In the genomic region with DNA sequence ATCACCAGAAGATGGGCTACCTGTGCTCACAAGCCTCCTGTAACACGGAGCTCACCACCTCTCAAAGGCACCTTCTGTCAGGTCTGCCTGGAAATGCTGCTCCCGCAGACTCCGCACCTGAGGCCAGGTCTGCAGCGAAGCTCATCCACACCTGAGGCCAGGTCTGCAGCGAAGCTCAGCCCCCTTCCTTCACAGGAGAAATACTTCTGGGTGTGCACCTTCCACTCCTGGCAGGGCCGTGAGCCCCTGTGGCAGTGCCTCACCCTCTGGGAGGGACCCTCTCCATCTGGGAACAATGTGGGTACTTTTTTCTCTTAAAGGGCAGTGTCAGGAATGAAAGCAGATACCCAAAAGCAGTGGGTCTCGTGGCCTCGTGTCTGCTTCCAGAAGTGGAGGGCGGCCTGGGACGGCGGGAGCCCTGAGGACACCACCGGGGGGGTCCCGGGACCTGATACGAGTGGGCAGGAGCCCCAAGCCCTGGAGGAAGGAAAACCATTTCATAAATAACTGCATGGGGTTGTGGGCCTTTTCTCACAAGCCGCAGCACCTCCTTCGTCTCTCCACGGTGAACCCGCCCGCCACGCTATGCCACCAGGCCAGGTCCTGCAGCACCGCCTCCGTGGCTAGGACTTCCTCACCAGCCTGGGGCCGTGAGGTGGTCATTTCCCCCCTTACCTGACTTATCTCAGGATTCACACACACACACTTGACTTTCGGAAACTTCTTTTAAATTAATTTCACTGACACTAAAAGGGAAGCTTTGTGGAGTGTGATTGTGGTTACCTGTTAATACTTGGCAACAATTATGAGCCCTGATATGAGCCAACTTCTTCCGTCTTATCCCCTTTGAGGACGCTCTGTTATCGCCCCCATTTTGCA, we compare ENCODE assay signal across 9 cellular contexts. TPM values are rescaled to one million over a fixed set of nuclear protein-coding genes. Genes with fewer than 3 reads are reported as not detected.
DNase-seq lines count a peak whose midpoint lies in the region; ATAC-seq and TF ChIP-seq lines count a peak whose summit lies in the region.
"Had no signal": no experiment of that assay in that cellular context is flagged by ENCODE, and none has a peak within 500 bp of the region (broad histone marks: within the 10 kb centered on the region; RNA-seq: fewer than 3 reads in every experiment).

No MANE protein-coding gene starts in this region.

- TF ChIP-seq POLR2A in gastrocnemius medialis (IDR thresholded peaks at IDR 0.05), result no peak

- no peaks in the 10 kb centered on the region for H3K9me3 Mint-ChIP-seq in T-helper 1 cell treated with Interleukin-12 subunit alpha and Interleukin-12 subunit beta and Interleukin-4 antibody, amounts not matched to agents 30 μg/mL and 1 μg/mL, for 36 hours

- H3K4me1 Mint-ChIP-seq in T-helper 1 cell treated with Interleukin-12 subunit alpha and Interleukin-12 subunit beta and Interleukin-4 antibody, amounts not matched to agents 30 μg/mL and 1 μg/mL, for 36 hours (ENCODE audit: low read depth), result peaks cover 20% of the 10 kb centered on the region

- H3K27me3 Mint-ChIP-seq in T-helper 1 cell treated with Interleukin-12 subunit alpha and Interleukin-12 subunit beta and Interleukin-4 antibody, amounts not matched to agents 30 μg/mL and 1 μg/mL, for 36 hours (ENCODE audit: low read depth), result peaks cover 24% of the 10 kb centered on the region

- H3K27me3 ChIP-seq in duodenal mucosa (ENCODE audit: control insufficient read depth in 1 of 2, insufficient read depth in 2 of 2, low read length in 2 of 2), result peaks cover 2 to 4% of the 10 kb centered on the region in 2 donors
- peaks cover 8 to 12% (median 9%) of the 10 kb centered on the region in 3 donors for H3K27me3 ChIP-seq in gastrocnemius medialis

- DNase-seq in T-helper 1 cell (no peak), NCI-H69 (lab: John Stamatoyannopoulos, UW) (peak; percentile 2), gastrocnemius medialis (no peak), islet precursor cell (no peak), NCI-H187 (lab: John Stamatoyannopoulos, UW) (no peak), posterior cingulate gyrus (no peak)
- DNase-seq: ACHN had no signal

- H3K27ac ChIP-seq in duodenal mucosa (ENCODE audit: low read depth, low read length) (no peak overlapping the region), gastrocnemius medialis (peak overlapping the region; percentile 76 to 95 (median 83))

- H3K9ac ChIP-seq in duodenal mucosa (ENCODE audit: low read depth in 1 of 2, low read length in 2 of 2), result peak overlapping the region in 1 of 2 donors; percentile 35

- H3K9me3 ChIP-seq in duodenal mucosa (ENCODE audit: control insufficient read depth in 1 of 2, low read length in 2 of 2) (no peaks in the 10 kb centered on the region), gastrocnemius medialis (no peaks in the 10 kb centered on the region)

- H3K4me3 ChIP-seq in duodenal mucosa (ENCODE audit: low read depth in 1 of 2, low read length in 2 of 2) (peak overlapping the region; percentile 60 to 68), gastrocnemius medialis (peak overlapping the region; percentile 66 to 72 (median 70))

- TF ChIP-seq CTCF in gastrocnemius medialis (IDR thresholded peaks at IDR 0.05 in 4 of 5, conservative IDR thresholded peaks at IDR 0.05 in 1 of 5), result no peak

- H3K27ac Mint-ChIP-seq in T-helper 1 cell treated with Interleukin-12 subunit alpha and Interleukin-12 subunit beta and Interleukin-4 antibody, amounts not matched to agents 30 μg/mL and 1 μg/mL, for 36 hours, result peak overlapping the region; percentile 31

- H3K4me1 ChIP-seq in duodenal mucosa (ENCODE audit: control insufficient read depth in 1 of 2, insufficient read depth in 2 of 2, low read length in 2 of 2) (peaks cover 36 to 38% of the 10 kb centered on the region in 2 donors), gastrocnemius medialis (peaks cover 6 to 24% of the 10 kb centered on the region in 2 donors)

- in situ Hi-C loops in gastrocnemius medialis (cut with MboI; ENCODE audit: low sequenced_read_pairs in 4 of 4), result no loop called here

- no peaks in the 10 kb centered on the region for H3K36me3 Mint-ChIP-seq in T-helper 1 cell treated with Interleukin-12 subunit alpha and Interleukin-12 subunit beta and Interleukin-4 antibody, amounts not matched to agents 30 μg/mL and 1 μg/mL, for 36 hours (ENCODE audit: low read depth)

- intact Hi-C loops in gastrocnemius medialis (cut with DNase I; ENCODE audit: low total_unique reads) (loop anchor here (10.0 kb wide), 1 partner anchor 496 kb away; a partner anchor contains a TSS), posterior cingulate gyrus (cut with DNase I) (no loop called here)

- no peak for ATAC-seq in gastrocnemius medialis

- peak overlapping the region; percentile 73 for H3K4me3 Mint-ChIP-seq in T-helper 1 cell treated with Interleukin-12 subunit alpha and Interleukin-12 subunit beta and Interleukin-4 antibody, amounts not matched to agents 30 μg/mL and 1 μg/mL, for 36 hours

- H3K36me3 ChIP-seq in duodenal mucosa (ENCODE audit: control insufficient read depth in 1 of 2, insufficient read depth in 2 of 2, low read length in 2 of 2) (no peaks in the 10 kb centered on the region), gastrocnemius medialis (no peaks in the 10 kb centered on the region)

RNA-seq across cellular contexts. Expression of a gene that starts 1.2 kb away (rescaled TPM):
- 10 to 100 TPM; 20.4 to 26.9 (median 21.8) TPM for total RNA-seq in gastrocnemius medialis
